ENCODE assay signal across 10 cellular contexts in the genomic region with DNA sequence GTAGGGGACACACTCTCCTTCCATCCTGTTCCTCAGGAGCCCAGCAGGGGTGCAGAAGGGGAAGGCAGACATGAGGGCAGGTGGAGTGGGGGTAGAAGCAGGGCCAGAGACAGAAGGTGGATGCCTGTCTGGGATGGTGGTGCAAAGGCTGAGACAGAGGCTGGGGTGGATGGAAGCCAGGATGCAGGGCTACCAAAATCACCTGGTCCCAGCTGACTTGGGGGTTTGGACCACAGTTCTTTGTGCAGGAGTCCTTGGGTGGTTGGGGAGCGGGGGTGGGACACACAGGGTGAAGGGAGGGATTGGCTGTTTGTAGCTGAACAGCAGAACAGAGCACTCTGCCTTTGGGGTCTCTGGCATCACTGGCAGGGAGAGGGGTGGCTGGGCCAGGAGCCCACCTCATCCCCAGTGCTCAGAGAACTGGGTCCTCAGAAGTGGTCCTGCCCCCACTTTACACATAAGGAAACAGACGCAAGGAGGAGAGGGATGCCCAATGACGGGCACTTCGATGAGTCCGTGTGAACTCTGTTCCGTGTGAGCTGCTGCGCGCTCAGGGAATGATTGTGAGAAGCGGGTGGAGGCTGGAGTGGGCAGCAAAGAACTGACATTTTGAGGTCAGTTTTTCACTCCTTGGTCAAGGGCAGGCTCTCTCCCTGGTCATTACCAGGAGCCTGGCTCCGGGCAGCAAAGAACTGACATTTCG. TPM values are rescaled to one million over a fixed set of nuclear protein-coding genes. Genes with fewer than 3 reads are reported as not detected.
DNase-seq lines count a peak whose midpoint lies in the region; ATAC-seq and TF ChIP-seq lines count a peak whose summit lies in the region.
"Had no signal": no experiment of that assay in that cellular context is flagged by ENCODE, and none has a peak within 500 bp of the region (broad histone marks: within the 10 kb centered on the region; RNA-seq: fewer than 3 reads in every experiment).

No MANE protein-coding gene starts in this region.

- no peak for DNase-seq in activated T-cell treated with anti-CD3 and anti-CD28 coated beads, Interleukin-2, amount 50 U/mL, for 24 hours
- DNase-seq in activated T-cell treated with anti-CD3 and anti-CD28 coated beads, Interleukin-2, amount 50 U/mL, for 4 hours, result no peak
- DNase-seq in endodermal cell, result peak; percentile 66
- no peak for DNase-seq in transverse colon
- no peak for DNase-seq in GM19238 (ENCODE audit: insufficient read length, low spot score)
- DNase-seq in activated T-helper 2 cell treated with anti-CD3 and anti-CD28 coated beads, Interferon-gamma antibody, Interleukin-2, Interleukin-4, amounts not matched to agents 10 μg/mL and 5 μg/mL and 100 μg/mL, durations not matched to agents 14 hours and 24 hours and 36 hours (ENCODE audit: low spot score), result no peak
- DNase-seq: NCI-H2081 treated with DMSO at 0.1 percent for 48 hours had no signal

- in situ Hi-C loops in transverse colon (cut with MboI; ENCODE audit: low pct_ligation_motif_present in 1 of 4, low pct_unique_long_range_greater_than_20kb in 1 of 4, low sequenced_read_pairs in 3 of 4), result no loop called here

- no peaks in the 10 kb centered on the region for H3K9me3 Mint-ChIP-seq in activated T-cell treated with anti-CD3 and anti-CD28 coated beads, Interleukin-2, amount 50 U/mL, for 24 hours
- no peaks in the 10 kb centered on the region for H3K9me3 Mint-ChIP-seq in activated T-cell treated with anti-CD3 and anti-CD28 coated beads, Interleukin-2, amount 50 U/mL, for 4 hours
- no peaks in the 10 kb centered on the region for H3K9me3 Mint-ChIP-seq in endodermal cell
- no peaks in the 10 kb centered on the region for H3K9me3 Mint-ChIP-seq in activated T-helper 2 cell treated with anti-CD3 and anti-CD28 coated beads, Interferon-gamma antibody, Interleukin-2, Interleukin-4, amounts not matched to agents 10 μg/mL and 5 μg/mL and 100 μg/mL, durations not matched to agents 14 hours and 24 hours and 36 hours

- H3K36me3 Mint-ChIP-seq in activated T-cell treated with anti-CD3 and anti-CD28 coated beads, Interleukin-2, amount 50 U/mL, for 24 hours (ENCODE audit: low read depth), result peaks cover 40% of the 10 kb centered on the region
- peaks cover 14% of the 10 kb centered on the region for H3K36me3 Mint-ChIP-seq in activated T-cell treated with anti-CD3 and anti-CD28 coated beads, Interleukin-2, amount 50 U/mL, for 4 hours (ENCODE audit: insufficient read depth)
- H3K36me3 Mint-ChIP-seq in endodermal cell (ENCODE audit: low read depth), result peaks cover 36% of the 10 kb centered on the region
- peaks cover 28% of the 10 kb centered on the region for H3K36me3 Mint-ChIP-seq in activated T-helper 2 cell treated with anti-CD3 and anti-CD28 coated beads, Interferon-gamma antibody, Interleukin-2, Interleukin-4, amounts not matched to agents 10 μg/mL and 5 μg/mL and 100 μg/mL, durations not matched to agents 14 hours and 24 hours and 36 hours (ENCODE audit: low read depth)

- H3K9me3 ChIP-seq in endodermal cell (ENCODE audit: control insufficient read depth, low read length), result no peaks in the 10 kb centered on the region
- H3K9me3 ChIP-seq in muscle layer of duodenum (ENCODE audit: control insufficient read depth in 1 of 2, low read length in 2 of 2), result no peaks in the 10 kb centered on the region
- no peaks in the 10 kb centered on the region for H3K9me3 ChIP-seq in transverse colon
- H3K9me3 ChIP-seq: pancreas had no signal

- WGBS in endodermal cell (ENCODE audit: insufficient coverage in 1 of 2, insufficient read length in 1 of 2), 2 experiments, result 63 to 77% methylated on average over 8 to 11 of the region's 11 CpGs
- WGBS in transverse colon (ENCODE audit: low coverage in 1 of 2), 2 donors, result 88% methylated on average over 11 of the region's 11 CpGs; no CpG with 5 or more reads in 1 of the 2 donors

- TF ChIP-seq EP300 in transverse colon (IDR thresholded peaks at IDR 0.05; ENCODE audit: low read depth), result no peak

- no peak overlapping the region for H3K4me3 Mint-ChIP-seq in activated T-cell treated with anti-CD3 and anti-CD28 coated beads, Interleukin-2, amount 50 U/mL, for 24 hours
- no peak overlapping the region for H3K4me3 Mint-ChIP-seq in activated T-cell treated with anti-CD3 and anti-CD28 coated beads, Interleukin-2, amount 50 U/mL, for 4 hours
- H3K4me3 Mint-ChIP-seq in endodermal cell, result peak overlapping the region; percentile 64
- no peak overlapping the region for H3K4me3 Mint-ChIP-seq in activated T-helper 2 cell treated with anti-CD3 and anti-CD28 coated beads, Interferon-gamma antibody, Interleukin-2, Interleukin-4, amounts not matched to agents 10 μg/mL and 5 μg/mL and 100 μg/mL, durations not matched to agents 14 hours and 24 hours and 36 hours (ENCODE audit: low read depth)

- H3K27me3 ChIP-seq in endodermal cell (ENCODE audit: control insufficient read depth, insufficient read depth, low read length, poor library complexity, severe bottlenecking) (no peaks in the 10 kb centered on the region), muscle layer of duodenum (ENCODE audit: low read depth, low read length) (no peaks in the 10 kb centered on the region), transverse colon (no peaks in the 10 kb centered on the region)
- H3K27me3 ChIP-seq: pancreas had no signal

- H3K4me1 Mint-ChIP-seq in activated T-cell treated with anti-CD3 and anti-CD28 coated beads, Interleukin-2, amount 50 U/mL, for 24 hours (ENCODE audit: low read depth), result no peaks in the 10 kb centered on the region
- H3K4me1 Mint-ChIP-seq in activated T-cell treated with anti-CD3 and anti-CD28 coated beads, Interleukin-2, amount 50 U/mL, for 4 hours (ENCODE audit: low read depth), result no peaks in the 10 kb centered on the region
- peaks cover 42% of the 10 kb centered on the region for H3K4me1 Mint-ChIP-seq in endodermal cell
- no peaks in the 10 kb centered on the region for H3K4me1 Mint-ChIP-seq in activated T-helper 2 cell treated with anti-CD3 and anti-CD28 coated beads, Interferon-gamma antibody, Interleukin-2, Interleukin-4, amounts not matched to agents 10 μg/mL and 5 μg/mL and 100 μg/mL, durations not matched to agents 14 hours and 24 hours and 36 hours (ENCODE audit: low read depth)

- no peak for TF ChIP-seq POLR2A in transverse colon (IDR thresholded peaks at IDR 0.05)

- H3K4me3 ChIP-seq in endodermal cell (ENCODE audit: low read length) (peak overlapping the region; percentile 88), muscle layer of duodenum (ENCODE audit: low read depth in 1 of 2, low read length in 2 of 2) (peak overlapping the region; percentile 88 to 90), transverse colon (peak overlapping the region; percentile 34 to 55 (median 45))

- intact Hi-C loops in transverse colon (cut with DNase I; ENCODE audit: low total_unique reads), result no loop called here
- intact Hi-C loops in activated T-helper 2 cell treated with anti-CD3 and anti-CD28 coated beads, Interferon-gamma antibody, Interleukin-2, Interleukin-4, amounts not matched to agents 10 μg/mL and 5 μg/mL and 100 μg/mL, durations not matched to agents 14 hours and 24 hours and 36 hours (cut with micrococcal nuclease), result no loop called here

- peaks cover 13% of the 10 kb centered on the region for H3K4me1 ChIP-seq in endodermal cell (ENCODE audit: control insufficient read depth, insufficient read depth, low read length)
- H3K4me1 ChIP-seq in muscle layer of duodenum (ENCODE audit: control insufficient read depth in 1 of 2, insufficient read depth in 2 of 2, low read length in 2 of 2), result peaks cover 8 to 41% of the 10 kb centered on the region in 2 donors
- peaks cover 11 to 51% (median 22%) of the 10 kb centered on the region in 4 donors for H3K4me1 ChIP-seq in transverse colon

- H3K27ac Mint-ChIP-seq in activated T-cell treated with anti-CD3 and anti-CD28 coated beads, Interleukin-2, amount 50 U/mL, for 24 hours, result peak overlapping the region; percentile 19
- peak overlapping the region; percentile 56 for H3K27ac Mint-ChIP-seq in endodermal cell
- H3K27ac Mint-ChIP-seq in activated T-helper 2 cell treated with anti-CD3 and anti-CD28 coated beads, Interferon-gamma antibody, Interleukin-2, Interleukin-4, amounts not matched to agents 10 μg/mL and 5 μg/mL and 100 μg/mL, durations not matched to agents 14 hours and 24 hours and 36 hours, result no peak overlapping the region

- H3K36me3 ChIP-seq in endodermal cell (ENCODE audit: control insufficient read depth, insufficient read depth, low read length) (peaks cover 44% of the 10 kb centered on the region), muscle layer of duodenum (ENCODE audit: control insufficient read depth in 1 of 2, insufficient read depth in 2 of 2, low read length in 2 of 2) (peaks cover 31 to 32% of the 10 kb centered on the region in 2 donors), transverse colon (peaks cover 0 to 10% (median 0%) of the 10 kb centered on the region in 4 donors)

- peak overlapping the region; percentile 86 for H3K9ac ChIP-seq in endodermal cell (ENCODE audit: extremely low read depth, low read length, poor library complexity, severe bottlenecking)

- H3K27me3 Mint-ChIP-seq in activated T-cell treated with anti-CD3 and anti-CD28 coated beads, Interleukin-2, amount 50 U/mL, for 24 hours, result no peaks in the 10 kb centered on the region
- H3K27me3 Mint-ChIP-seq in activated T-cell treated with anti-CD3 and anti-CD28 coated beads, Interleukin-2, amount 50 U/mL, for 4 hours (ENCODE audit: low read depth), result no peaks in the 10 kb centered on the region
- no peaks in the 10 kb centered on the region for H3K27me3 Mint-ChIP-seq in endodermal cell (ENCODE audit: insufficient read depth)
- H3K27me3 Mint-ChIP-seq in activated T-helper 2 cell treated with anti-CD3 and anti-CD28 coated beads, Interferon-gamma antibody, Interleukin-2, Interleukin-4, amounts not matched to agents 10 μg/mL and 5 μg/mL and 100 μg/mL, durations not matched to agents 14 hours and 24 hours and 36 hours (ENCODE audit: low read depth), result no peaks in the 10 kb centered on the region

- no peak overlapping the region for H3K27ac ChIP-seq in endodermal cell (ENCODE audit: low read depth, low read length)
- H3K27ac ChIP-seq in muscle layer of duodenum (ENCODE audit: low read length), result peak overlapping the region; percentile 97
- H3K27ac ChIP-seq in transverse colon, result peak overlapping the region; percentile 84 to 96 (median 88)

- no peak for ATAC-seq in activated T-cell treated with anti-CD3 and anti-CD28 coated beads, Interleukin-2, amount 50 U/mL, for 4 hours
- no peak for ATAC-seq in HG02973 (IDR thresholded peaks at IDR 0.05; ENCODE audit: unreplicated experiment)

- peak; percentile 9 for TF ChIP-seq CTCF in endodermal cell (conservative IDR thresholded peaks at IDR 0.05)
- TF ChIP-seq CTCF in transverse colon (IDR thresholded peaks at IDR 0.05), result no peak

RNA-seq across cellular contexts. Expression of a gene that starts 1.8 kb away (rescaled TPM):
- total RNA-seq in activated T-cell treated with anti-CD3 and anti-CD28 coated beads, Interleukin-2, amount 50 U/mL, for 4 hours, result 1 to 10 TPM; 2.5 to 3.9 (median 3.2) TPM
- total RNA-seq in endodermal cell (100 to 1,000 TPM; 228 to 412 TPM), transverse colon (1,000 to 10,000 TPM in 3 of 4 donors, 100 to 1,000 TPM in 1; 899 to 4,235 (median 1,393) TPM)
- polyA plus RNA-seq in endodermal cell (2013, experiment 1 of 2), result 375 TPM
- 542 TPM for polyA plus RNA-seq in endodermal cell (2013, experiment 2 of 2)
- total RNA-seq in activated T-helper 2 cell treated with anti-CD3 and anti-CD28 coated beads, Interferon-gamma antibody, Interleukin-2, Interleukin-4, amounts not matched to agents 10 μg/mL and 5 μg/mL and 100 μg/mL, durations not matched to agents 14 hours and 24 hours and 36 hours, result 3.1 and 3.8 TPM in 2 replicates

RNA-seq across cellular contexts. Expression of a gene that starts 22.4 kb away (rescaled TPM):
- total RNA-seq in activated T-cell treated with anti-CD3 and anti-CD28 coated beads, Interleukin-2, amount 50 U/mL, for 4 hours, result 10 to 100 TPM; 11.1 to 15.4 (median 12.9) TPM
- total RNA-seq in endodermal cell (10 to 100 TPM; 39.3 to 43.0 TPM), transverse colon (10 to 100 TPM; 68.1 to 95.0 (median 78.2) TPM)
- polyA plus RNA-seq in endodermal cell (2013, experiment 1 of 2), result 23.7 TPM
- 21.9 TPM for polyA plus RNA-seq in endodermal cell (2013, experiment 2 of 2)
- total RNA-seq in activated T-helper 2 cell treated with anti-CD3 and anti-CD28 coated beads, Interferon-gamma antibody, Interleukin-2, Interleukin-4, amounts not matched to agents 10 μg/mL and 5 μg/mL and 100 μg/mL, durations not matched to agents 14 hours and 24 hours and 36 hours, result 26.1 and 27.1 TPM in 2 replicates

RNA-seq across cellular contexts. Expression of a gene that starts 30.9 kb away (rescaled TPM):
- 100 to 1,000 TPM; 112 to 139 (median 123) TPM for total RNA-seq in activated T-cell treated with anti-CD3 and anti-CD28 coated beads, Interleukin-2, amount 50 U/mL, for 4 hours
- total RNA-seq in endodermal cell (10 to 100 TPM; 56.5 to 58.6 TPM), transverse colon (100 to 1,000 TPM; 182 to 432 (median 204) TPM)
- polyA plus RNA-seq in endodermal cell (2013, experiment 1 of 2), result 27.4 TPM
- 21.1 TPM for polyA plus RNA-seq in endodermal cell (2013, experiment 2 of 2)
- total RNA-seq in activated T-helper 2 cell treated with anti-CD3 and anti-CD28 coated beads, Interferon-gamma antibody, Interleukin-2, Interleukin-4, amounts not matched to agents 10 μg/mL and 5 μg/mL and 100 μg/mL, durations not matched to agents 14 hours and 24 hours and 36 hours, result 151 and 154 TPM in 2 replicates

RNA-seq across cellular contexts. Expression of a gene that starts 31.5 kb away (rescaled TPM):
- 10 to 100 TPM; 16.2 to 17.9 (median 16.9) TPM for total RNA-seq in activated T-cell treated with anti-CD3 and anti-CD28 coated beads, Interleukin-2, amount 50 U/mL, for 4 hours
- total RNA-seq in endodermal cell (10 to 100 TPM; 46.4 to 51.1 TPM), transverse colon (100 to 1,000 TPM in 1 of 4 donors, 10 to 100 TPM in 3; 11.1 to 139 (median 14.5) TPM)
- polyA plus RNA-seq in endodermal cell (2013, experiment 1 of 2), result 35.7 TPM
- polyA plus RNA-seq in endodermal cell (2013, experiment 2 of 2), result 37.2 TPM
- 22.7 and 25.8 TPM in 2 replicates for total RNA-seq in activated T-helper 2 cell treated with anti-CD3 and anti-CD28 coated beads, Interferon-gamma antibody, Interleukin-2, Interleukin-4, amounts not matched to agents 10 μg/mL and 5 μg/mL and 100 μg/mL, durations not matched to agents 14 hours and 24 hours and 36 hours

RNA-seq across cellular contexts. Expression of a gene that starts 56.9 kb away (rescaled TPM):
- 10 to 100 TPM; 73.9 to 81.2 (median 80.0) TPM for total RNA-seq in activated T-cell treated with anti-CD3 and anti-CD28 coated beads, Interleukin-2, amount 50 U/mL, for 4 hours
- total RNA-seq in endodermal cell (100 to 1,000 TPM; 114 to 115 TPM), transverse colon (10 to 100 TPM; 18.1 to 90.8 (median 78.3) TPM)
- polyA plus RNA-seq in endodermal cell (2013, experiment 1 of 2), result 70.0 TPM
- 63.5 TPM for polyA plus RNA-seq in endodermal cell (2013, experiment 2 of 2)
- total RNA-seq in activated T-helper 2 cell treated with anti-CD3 and anti-CD28 coated beads, Interferon-gamma antibody, Interleukin-2, Interleukin-4, amounts not matched to agents 10 μg/mL and 5 μg/mL and 100 μg/mL, durations not matched to agents 14 hours and 24 hours and 36 hours, result 72.3 and 76.9 TPM in 2 replicates

Comparison
In these comparisons a context has a peak if more than half of its experiments do, and no peak if none do; other contexts are left out.
1. RNA of a gene that starts 1.8 kb away (total RNA-seq): 899 to 4,235 TPM in transverse colon and 228 to 412 TPM in endodermal cell; 2.5 to 3.9 TPM in activated T-cell treated with anti-CD3 and anti-CD28 coated beads, Interleukin-2, amount 50 U/mL, for 4 hours and 3.1 to 3.8 TPM in activated T-helper 2 cell treated with anti-CD3 and anti-CD28 coated beads, Interferon-gamma antibody, Interleukin-2, Interleukin-4, amounts not matched to agents 10 μg/mL and 5 μg/mL and 100 μg/mL, durations not matched to agents 14 hours and 24 hours and 36 hours; every median in the first group is over 10 times any median in the second.
2. Peak in every context shown above with its lines, with median percentiles within 50 percentile points of each other: H3K4me3 ChIP-seq.